Comparison of ENCODE assay signal across 11 cellular contexts in genomic region chr10:97861351-97861750, GRCh38. TPM values are rescaled to one million over a fixed set of nuclear protein-coding genes. Genes with fewer than 3 reads are reported as not detected.
A peak's percentile ranks its signal among the peaks of the same experiment; 100 is the strongest.
DNase-seq lines count a peak whose midpoint lies in the region; ATAC-seq lines count a peak whose summit lies in the region.
"Had no signal": no experiment of that assay in that cellular context is flagged by ENCODE, and none has a peak within 500 bp of the region (broad histone marks: within the 10 kb centered on the region; RNA-seq: fewer than 3 reads in every experiment).

No MANE protein-coding gene starts in this region.

- peak; percentile 75 for ATAC-seq in activated T-helper 17 cell treated with anti-CD3 and anti-CD28 coated beads, Interleukin-2, amount 50 U/mL, for 72 hours (replicated peaks)
- no peak for ATAC-seq in GM21723 (IDR thresholded peaks at IDR 0.05; ENCODE audit: unreplicated experiment)
- no peak for ATAC-seq in HG03520 (IDR thresholded peaks at IDR 0.05; ENCODE audit: unreplicated experiment)

- DNase-seq in ACHN, result peak; percentile 90
- peak; percentile 34 for DNase-seq in GOT3 (lab: John Stamatoyannopoulos, UW)
- peak; percentile 87 for DNase-seq in islet precursor cell
- no peak for DNase-seq in posterior vena cava (ENCODE audit: low spot score)
- no peak for DNase-seq in KG1 (lab: John Stamatoyannopoulos, UW)
- DNase-seq: activated B cell treated with CpG ODN at 0.5 μM for 24 hours, GDM1, MM.1S had no signal

- no peaks in the 10 kb centered on the region for H3K27me3 Mint-ChIP-seq in activated T-helper 17 cell treated with anti-CD3 and anti-CD28 coated beads, Interleukin-2, amount 50 U/mL, for 72 hours

- peaks cover 17% of the 10 kb centered on the region for H3K4me1 Mint-ChIP-seq in activated T-helper 17 cell treated with anti-CD3 and anti-CD28 coated beads, Interleukin-2, amount 50 U/mL, for 72 hours
- H3K4me1 Mint-ChIP-seq: activated B cell treated with CpG ODN at 0.5 μM for 24 hours had no signal

- intact Hi-C loops in posterior vena cava (cut with DNase I), result loop anchor here in 1 of 2 donors (10.0 kb wide), 1 partner anchor 67 kb away; no protein-coding TSS in a partner anchor

- no peaks in the 10 kb centered on the region for H3K9me3 Mint-ChIP-seq in activated T-helper 17 cell treated with anti-CD3 and anti-CD28 coated beads, Interleukin-2, amount 50 U/mL, for 72 hours
- H3K9me3 Mint-ChIP-seq: activated B cell treated with CpG ODN at 0.5 μM for 24 hours had no signal

- H3K27ac Mint-ChIP-seq in activated T-helper 17 cell treated with anti-CD3 and anti-CD28 coated beads, Interleukin-2, amount 50 U/mL, for 72 hours, result no peak overlapping the region
- H3K27ac Mint-ChIP-seq: activated B cell treated with CpG ODN at 0.5 μM for 24 hours had no signal

- peaks cover 4% of the 10 kb centered on the region for H3K36me3 Mint-ChIP-seq in activated T-helper 17 cell treated with anti-CD3 and anti-CD28 coated beads, Interleukin-2, amount 50 U/mL, for 72 hours (ENCODE audit: low read depth)

- H3K4me3 Mint-ChIP-seq in activated T-helper 17 cell treated with anti-CD3 and anti-CD28 coated beads, Interleukin-2, amount 50 U/mL, for 72 hours, result no peak overlapping the region
- H3K4me3 Mint-ChIP-seq: activated B cell treated with CpG ODN at 0.5 μM for 24 hours had no signal

- in situ Hi-C loops in ACHN (cut with HindIII; ENCODE audit: low pct_ligation_motif_present, low pct_unique_long_range_greater_than_20kb, low sequenced_read_pairs), result loop anchor here (25.0 kb wide), 1 partner anchor 99 kb away; the partner anchor contains the start of gene SFRP5

RNA-seq across cellular contexts. Expression of gene GOLGA7B, which starts 11.7 kb away (rescaled TPM):
- 1 to 10 TPM; 5.8 to 8.2 TPM for total RNA-seq in activated T-helper 17 cell treated with anti-CD3 and anti-CD28 coated beads, Interleukin-2, amount 50 U/mL, for 72 hours
- total RNA-seq in posterior vena cava, result under 1 TPM; 0.19 TPM

Comparison
In these comparisons a context has a peak if more than half of its experiments do, and no peak if none do; other contexts are left out.
1. DNase-seq: peak in ACHN (single experiment), GOT3 (single experiment) and islet precursor cell (single experiment); none in posterior vena cava (single experiment) and KG1 (single experiment).
2. RNA of gene GOLGA7B, which starts 11.7 kb away (total RNA-seq): 5.8 to 8.2 TPM in activated T-helper 17 cell treated with anti-CD3 and anti-CD28 coated beads, Interleukin-2, amount 50 U/mL, for 72 hours; 0.19 TPM in posterior vena cava; every median in the first group is over 4 times any median in the second.